In the genomic region with DNA sequence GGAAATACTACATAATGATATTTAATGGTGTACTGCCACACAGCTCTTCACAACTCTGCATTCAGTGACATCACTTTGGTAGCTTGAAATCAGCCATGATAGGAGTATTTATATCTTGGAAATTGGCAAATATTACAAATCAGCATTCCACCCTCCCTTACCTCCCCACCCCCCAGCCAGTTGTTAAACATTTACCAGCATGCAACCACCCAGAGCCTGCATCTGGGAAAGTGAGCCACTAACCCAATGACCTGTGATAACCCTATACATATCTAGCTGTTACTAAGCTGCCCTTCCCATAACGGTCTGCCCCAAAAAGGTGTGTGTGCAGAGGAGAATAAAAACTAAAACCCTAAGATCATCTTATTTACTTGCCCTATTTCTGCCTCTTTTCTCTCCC, we compare ENCODE assay signal across 27 cellular contexts.
"Had no signal": no experiment of that assay in that cellular context is flagged by ENCODE, and none has a peak within 500 bp of the region (broad histone marks: within the 10 kb centered on the region; RNA-seq: fewer than 3 reads in every experiment).

No MANE protein-coding gene starts in this region.

- DNase-seq: activated CD4-positive, alpha-beta T cell treated with anti-CD3 and anti-CD28 coated beads for 48 hours; activated CD4-positive, alpha-beta T cell treated with anti-CD3 and anti-CD28 coated beads, Interleukin-2, amount 50 U/mL, for 48 hours; activated CD4-positive, CD25-positive, alpha-beta regulatory T cell; activated CD8-positive, alpha-beta memory T cell treated with anti-CD3 and anti-CD28 coated beads for 24 hours; activated effector memory CD4-positive, alpha-beta T cell treated with anti-CD3 and anti-CD28 coated beads, Interleukin-2, amount 50 U/mL, for 16 hours; activated naive CD4-positive, alpha-beta T cell treated with anti-CD3 and anti-CD28 coated beads for 36 hours; amniotic stem cell; effector CD8-positive, alpha-beta T cell; esophagus squamous epithelium; foreskin melanocyte; heart right ventricle; kidney glomerular epithelial cell; left ventricle myocardium superior; mammary epithelial cell; naive B cell; nephron progenitor cell; spleen; stimulated activated naive CD4-positive, alpha-beta T cell treated with Interleukin-2 at 50 U/mL for 16 hours; T-helper 1 cell; upper lobe of left lung had no signal

- H3K36me3 ChIP-seq: esophagus squamous epithelium, heart right ventricle, neutrophil, right atrium auricular region, thoracic aorta, upper lobe of left lung, vagina had no signal

- H3K9me3 ChIP-seq: esophagus squamous epithelium, heart right ventricle, neutrophil, right atrium auricular region, spleen, thoracic aorta, upper lobe of left lung, vagina had no signal

- H3K4me3 ChIP-seq: esophagus squamous epithelium, heart right ventricle, right atrium auricular region, spleen, thoracic aorta, upper lobe of left lung, vagina had no signal

- H3K4me1 ChIP-seq: esophagus squamous epithelium, heart right ventricle, right atrium auricular region, spleen, upper lobe of left lung, vagina had no signal

- FAIRE-seq: bronchial epithelial cell, endometrium had no signal

- ATAC-seq: heart right ventricle, left ventricle myocardium superior had no signal

- H3K27ac ChIP-seq: epithelial cell of prostate, esophagus squamous epithelium, heart right ventricle, neutrophil, right atrium auricular region, spleen, thoracic aorta, upper lobe of left lung, vagina had no signal

- H3K27me3 ChIP-seq: neutrophil, right atrium auricular region, spleen, upper lobe of left lung, vagina had no signal
